Comparison of ENCODE assay signal across 10 cellular contexts in the genomic region with DNA sequence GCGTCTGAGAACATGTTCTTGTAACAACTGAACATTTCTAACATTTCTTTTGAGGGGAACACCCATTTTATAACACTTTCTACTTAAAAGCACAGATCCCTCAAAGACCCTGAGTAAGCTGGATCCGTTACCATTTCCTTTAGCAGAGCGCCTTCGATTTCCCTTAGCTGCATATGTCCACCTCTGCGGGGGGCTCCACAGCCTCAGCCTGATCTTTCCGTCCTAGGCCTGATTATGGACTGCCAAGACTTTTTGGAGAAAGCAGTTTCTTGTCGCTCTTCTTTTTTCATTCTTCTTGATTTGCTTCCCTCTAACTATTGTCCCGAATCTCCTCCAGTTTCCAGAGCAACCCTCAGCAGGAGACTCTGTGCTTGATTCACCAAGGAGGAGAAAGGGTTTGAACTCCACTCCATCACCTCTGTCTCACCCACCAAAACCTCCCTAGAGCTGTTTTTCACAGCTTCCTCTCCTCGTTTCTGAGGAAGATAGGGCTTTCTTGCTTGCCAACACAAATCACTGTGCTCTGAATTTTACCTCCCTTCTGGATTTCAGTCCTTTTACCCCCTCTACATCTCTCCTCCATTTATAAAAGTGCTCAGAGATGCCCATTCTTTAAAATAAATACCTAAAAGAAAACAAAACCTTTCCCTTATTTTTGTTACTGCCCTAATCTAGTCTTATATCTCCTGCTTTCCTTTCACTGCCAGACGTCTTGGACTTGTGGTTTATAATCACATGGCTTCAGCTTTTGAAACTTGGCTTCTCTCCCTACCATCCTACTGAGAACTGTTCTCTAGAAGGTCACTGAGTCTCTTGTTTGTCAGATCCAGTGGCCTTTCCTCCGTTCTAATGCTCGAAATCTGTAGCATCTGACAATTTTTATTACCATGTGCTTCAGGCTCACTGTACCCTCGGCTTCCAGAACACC. TPM values are rescaled to one million over a fixed set of nuclear protein-coding genes. Genes with fewer than 3 reads are reported as not detected.
DNase-seq lines count a peak whose midpoint lies in the region; ATAC-seq lines count a peak whose summit lies in the region.
"Had no signal": no experiment of that assay in that cellular context is flagged by ENCODE, and none has a peak within 500 bp of the region (broad histone marks: within the 10 kb centered on the region; RNA-seq: fewer than 3 reads in every experiment).

No MANE protein-coding gene starts in this region.

- peaks cover 3% of the 10 kb centered on the region for H3K27me3 Mint-ChIP-seq in dendritic cell treated with granulocyte-macrophage colony-stimulating factor and Interleukin-4, amounts not matched to agents 40 ng/mL and 50 ng/mL, for 4 days

- no peaks in the 10 kb centered on the region for H3K9me3 Mint-ChIP-seq in dendritic cell treated with granulocyte-macrophage colony-stimulating factor and Interleukin-4, amounts not matched to agents 40 ng/mL and 50 ng/mL, for 4 days
- H3K9me3 Mint-ChIP-seq: activated CD4-positive, alpha-beta T cell treated with anti-CD3 and anti-CD28 coated beads, Interleukin-2, amount 10 ng/mL, durations not matched to agents 24 days and 14 days had no signal

- peaks cover 35% of the 10 kb centered on the region for H3K4me1 Mint-ChIP-seq in dendritic cell treated with granulocyte-macrophage colony-stimulating factor and Interleukin-4, amounts not matched to agents 40 ng/mL and 50 ng/mL, for 4 days (ENCODE audit: low read depth)

- H3K4me3 Mint-ChIP-seq in dendritic cell treated with granulocyte-macrophage colony-stimulating factor and Interleukin-4, amounts not matched to agents 40 ng/mL and 50 ng/mL, for 4 days = peak overlapping the region; percentile 70
- H3K4me3 Mint-ChIP-seq: activated CD4-positive, alpha-beta T cell treated with anti-CD3 and anti-CD28 coated beads, Interleukin-2, amount 10 ng/mL, durations not matched to agents 24 days and 14 days had no signal

- H3K36me3 Mint-ChIP-seq in dendritic cell treated with granulocyte-macrophage colony-stimulating factor and Interleukin-4, amounts not matched to agents 40 ng/mL and 50 ng/mL, for 4 days (ENCODE audit: low read depth) = no peaks in the 10 kb centered on the region

- peak overlapping the region; percentile 81 for H3K27ac Mint-ChIP-seq in dendritic cell treated with granulocyte-macrophage colony-stimulating factor and Interleukin-4, amounts not matched to agents 40 ng/mL and 50 ng/mL, for 4 days
- H3K27ac Mint-ChIP-seq: activated CD4-positive, alpha-beta T cell treated with anti-CD3 and anti-CD28 coated beads, Interleukin-2, amount 10 ng/mL, durations not matched to agents 24 days and 14 days had no signal

- DNase-seq in Right ventricle myocardium superior (no peak), Right ventricle myocardium inferior (ENCODE audit: missing footprints) (no peak), myocyte (ENCODE audit: low read depth) (peak; percentile 37), islet precursor cell (no peak), NOMO-1 (lab: John Stamatoyannopoulos, UW; ENCODE audit: unreplicated experiment in 2 of 2) (no peak)
- DNase-seq in stimulated activated CD4-positive, alpha-beta T cell treated with anti-CD3 and anti-CD28 coated beads, Interleukin-4, amount 100 ng/mL, for 24 hours = no peak
- DNase-seq: activated CD4-positive, alpha-beta T cell treated with anti-CD3 and anti-CD28 coated beads, Interleukin-2, amount 10 ng/mL, durations not matched to agents 24 days and 14 days; NCI-H345 had no signal

- ATAC-seq in Right ventricle myocardium superior (ENCODE audit: poor library complexity) (peak; percentile 28), Right ventricle myocardium inferior (no peak), GM18517 (IDR thresholded peaks at IDR 0.05; ENCODE audit: unreplicated experiment) (no peak)

- intact Hi-C loops in Right ventricle myocardium superior (cut with DNase I) (no loop called here), Right ventricle myocardium inferior (cut with DNase I) (no loop called here)
- intact Hi-C loops in dendritic cell treated with granulocyte-macrophage colony-stimulating factor and Interleukin-4, amounts not matched to agents 40 ng/mL and 50 ng/mL, for 4 days (cut with micrococcal nuclease) = loop anchor here (10.0 kb wide), 2 partner anchors 243 to 377 kb away; no protein-coding TSS in a partner anchor

RNA-seq across cellular contexts. Expression of gene ZRANB1, which starts 30.5 kb away (rescaled TPM):
- 24.2 TPM for total RNA-seq in Right ventricle myocardium superior
- 23.4 TPM for total RNA-seq in Right ventricle myocardium inferior
- total RNA-seq in myocyte = 28.3 and 31.7 TPM in 2 replicates
- polyA plus RNA-seq in myocyte (2012) = 10.7 TPM
